In genomic region chr11:8577791-8578581, GRCh38 we compare ENCODE assay signal across 1 cellular context.
TF ChIP-seq lines count a peak whose summit lies in the region.

No MANE protein-coding gene starts in this region.

TF ChIP-seq in SK-N-SH, 30 proteins besides CTCF, POLR2A, EP300 and RAD21:
- TF ChIP-seq, protein P1, sequence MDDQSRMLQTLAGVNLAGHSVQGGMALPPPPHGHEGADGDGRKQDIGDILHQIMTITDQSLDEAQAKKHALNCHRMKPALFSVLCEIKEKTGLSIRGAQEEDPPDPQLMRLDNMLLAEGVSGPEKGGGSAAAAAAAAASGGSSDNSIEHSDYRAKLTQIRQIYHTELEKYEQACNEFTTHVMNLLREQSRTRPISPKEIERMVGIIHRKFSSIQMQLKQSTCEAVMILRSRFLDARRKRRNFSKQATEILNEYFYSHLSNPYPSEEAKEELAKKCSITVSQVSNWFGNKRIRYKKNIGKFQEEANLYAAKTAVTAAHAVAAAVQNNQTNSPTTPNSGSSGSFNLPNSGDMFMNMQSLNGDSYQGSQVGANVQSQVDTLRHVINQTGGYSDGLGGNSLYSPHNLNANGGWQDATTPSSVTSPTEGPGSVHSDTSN (IDR thresholded peaks at IDR 0.05) = no peak
- no peak for TF ChIP-seq YY1 (IDR thresholded peaks at IDR 0.05; ENCODE audit: low read depth)
- no peak for TF ChIP-seq ELF1 (IDR thresholded peaks at IDR 0.05)
- TF ChIP-seq NFIC (IDR thresholded peaks at IDR 0.05; ENCODE audit: borderline replicate concordance) = no peak
- TF ChIP-seq JUND (IDR thresholded peaks at IDR 0.05) = no peak
- no peak for TF ChIP-seq MAX (IDR thresholded peaks at IDR 0.05; ENCODE audit: low read depth)
- TF ChIP-seq RXRA (IDR thresholded peaks at IDR 0.05; ENCODE audit: borderline replicate concordance, low read depth) = no peak
- TF ChIP-seq TEAD4 (IDR thresholded peaks at IDR 0.05; ENCODE audit: borderline replicate concordance, insufficient read depth) = no peak
- TF ChIP-seq, protein P2, sequence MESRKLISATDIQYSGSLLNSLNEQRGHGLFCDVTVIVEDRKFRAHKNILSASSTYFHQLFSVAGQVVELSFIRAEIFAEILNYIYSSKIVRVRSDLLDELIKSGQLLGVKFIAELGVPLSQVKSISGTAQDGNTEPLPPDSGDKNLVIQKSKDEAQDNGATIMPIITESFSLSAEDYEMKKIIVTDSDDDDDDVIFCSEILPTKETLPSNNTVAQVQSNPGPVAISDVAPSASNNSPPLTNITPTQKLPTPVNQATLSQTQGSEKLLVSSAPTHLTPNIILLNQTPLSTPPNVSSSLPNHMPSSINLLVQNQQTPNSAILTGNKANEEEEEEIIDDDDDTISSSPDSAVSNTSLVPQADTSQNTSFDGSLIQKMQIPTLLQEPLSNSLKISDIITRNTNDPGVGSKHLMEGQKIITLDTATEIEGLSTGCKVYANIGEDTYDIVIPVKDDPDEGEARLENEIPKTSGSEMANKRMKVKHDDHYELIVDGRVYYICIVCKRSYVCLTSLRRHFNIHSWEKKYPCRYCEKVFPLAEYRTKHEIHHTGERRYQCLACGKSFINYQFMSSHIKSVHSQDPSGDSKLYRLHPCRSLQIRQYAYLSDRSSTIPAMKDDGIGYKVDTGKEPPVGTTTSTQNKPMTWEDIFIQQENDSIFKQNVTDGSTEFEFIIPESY (IDR thresholded peaks at IDR 0.05; ENCODE audit: borderline replicate concordance, low read depth) = no peak
- TF ChIP-seq FOXM1 (IDR thresholded peaks at IDR 0.05; ENCODE audit: low read depth) = no peak
- TF ChIP-seq, protein P3, sequence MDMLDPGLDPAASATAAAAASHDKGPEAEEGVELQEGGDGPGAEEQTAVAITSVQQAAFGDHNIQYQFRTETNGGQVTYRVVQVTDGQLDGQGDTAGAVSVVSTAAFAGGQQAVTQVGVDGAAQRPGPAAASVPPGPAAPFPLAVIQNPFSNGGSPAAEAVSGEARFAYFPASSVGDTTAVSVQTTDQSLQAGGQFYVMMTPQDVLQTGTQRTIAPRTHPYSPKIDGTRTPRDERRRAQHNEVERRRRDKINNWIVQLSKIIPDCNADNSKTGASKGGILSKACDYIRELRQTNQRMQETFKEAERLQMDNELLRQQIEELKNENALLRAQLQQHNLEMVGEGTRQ (IDR thresholded peaks at IDR 0.05; ENCODE audit: borderline replicate concordance, low read depth, low read length) = no peak
- no peak for TF ChIP-seq GABPA (IDR thresholded peaks at IDR 0.05; ENCODE audit: low read depth)
- TF ChIP-seq GATA2 (CRISPR knock-in tag; IDR thresholded peaks at IDR 0.05) = no peak
